Comparison of ENCODE assay signal across 8 cellular contexts in genomic region chrX:107741318-107741813, GRCh38. TPM values are rescaled to one million over a fixed set of nuclear protein-coding genes. Genes with fewer than 3 reads are reported as not detected.
DNase-seq lines count a peak whose midpoint lies in the region; ATAC-seq and TF ChIP-seq lines count a peak whose summit lies in the region.

No MANE protein-coding gene starts in this region.

- intact Hi-C loops in testis (cut with DNase I; ENCODE audit: low total_unique reads), result loop anchor here (10.0 kb wide), 1 partner anchor 67 kb away; no protein-coding TSS in a partner anchor

- H3K27ac ChIP-seq in RWPE1 (peak overlapping the region; percentile 98), iPS-18a (ENCODE audit: low read length) (no peak overlapping the region), testis (peak overlapping the region; percentile 70 to 80)

- peaks cover 35% of the 10 kb centered on the region for H3K4me1 ChIP-seq in iPS-18a (ENCODE audit: control insufficient read depth, low read depth, low read length)
- peaks cover 23% of the 10 kb centered on the region for H3K4me1 ChIP-seq in testis

- H3K4me3 ChIP-seq in iPS-18a (ENCODE audit: low read length) (peak overlapping the region; percentile 74), testis (no peak overlapping the region)

- WGBS in testis, 2 donors, result 16 to 28% methylated on average over 4 to 7 of the region's 7 CpGs

- peak overlapping the region; percentile 50 for H3K9ac ChIP-seq in iPS-18a (ENCODE audit: low read length)

- H3K36me3 ChIP-seq in iPS-18a (ENCODE audit: control insufficient read depth, low read depth, low read length) (no peaks in the 10 kb centered on the region), testis (ENCODE audit: low read depth, missing control alignments) (no peaks in the 10 kb centered on the region)

- CTCF ChIA-PET in RWPE1 (lab: Yijun Ruan, JAX), result interaction anchor here (0.5 to 0.9 kb wide), 3 partner anchors 36 to 742 kb away, joined by 3 read pairs; partner anchors contain the start of gene NCBP2L

- H3K9me3 ChIP-seq in iPS-18a (ENCODE audit: control insufficient read depth, low read depth, low read length) (no peaks in the 10 kb centered on the region), testis (no peaks in the 10 kb centered on the region)

- H3K27me3 ChIP-seq in iPS-18a (ENCODE audit: control insufficient read depth, insufficient read depth, low read length) (peaks cover 19% of the 10 kb centered on the region), testis (no peaks in the 10 kb centered on the region)

- POLR2A ChIA-PET in RWPE1 (lab: Yijun Ruan, JAX; ENCODE audit: low non-redundant PET), result interaction anchor here (0.7 kb wide), 2 partner anchors 30 to 85 kb away, joined by 3 to 6 read pairs; no protein-coding TSS in a partner anchor

- TF ChIP-seq CTCF in RWPE1 (conservative IDR thresholded peaks at IDR 0.05; ENCODE audit: low read depth), result no peak
- TF ChIP-seq CTCF in testis (IDR thresholded peaks at IDR 0.05), result no peak

- ATAC-seq in HG03378 (IDR thresholded peaks at IDR 0.05; ENCODE audit: unreplicated experiment), result no peak

- peak; percentile 2 for DNase-seq in stimulated activated CD4-positive, alpha-beta T cell treated with anti-CD3 and anti-CD28 coated beads, Interleukin-4, amount 100 ng/mL, for 1 hour
- DNase-seq in stimulated activated CD4-positive, alpha-beta T cell treated with anti-CD3 and anti-CD28 coated beads, Interleukin-2, amount 100 ng/mL, for 24 hours, result no peak
- DNase-seq in RWPE1 (ENCODE audit: low spot score), result no peak
- DNase-seq in testis, result no peak
- no peak for DNase-seq in NOMO-1 treated with DMSO at 0.1 percent for 48 hours (lab: John Stamatoyannopoulos, UW; ENCODE audit: unreplicated experiment)
- DNase-seq in iPS-NIHi7 (ENCODE audit: extremely low spot score), result no peak

- no peak for TF ChIP-seq POLR2A in testis (IDR thresholded peaks at IDR 0.05)

RNA-seq across cellular contexts. Expression of gene TSC22D3, which starts 34.2 kb away (rescaled TPM):
- 100 to 1,000 TPM in 1 of 2 donors, 10 to 100 TPM in 1; 98.4 to 123 TPM for total RNA-seq in testis
- polyA plus RNA-seq in testis (ENCODE audit: insufficient read depth, low read depth, low replicate concordance), result 65.5 TPM

RNA-seq across cellular contexts. Expression of gene NCBP2L, which starts 36.2 kb away (rescaled TPM):
- not detected for total RNA-seq in testis
- 4.5 TPM for polyA plus RNA-seq in testis (ENCODE audit: insufficient read depth, low read depth, low replicate concordance)
